1 cellular context compared by ENCODE assay signal in genomic region chr18:58046087-58046793, GRCh38.
TF ChIP-seq lines count a peak whose summit lies in the region.

No MANE protein-coding gene starts in this region.

TF ChIP-seq in HepG2, 621 proteins besides CTCF, POLR2A, EP300 and RAD21 (continued from another document and continues in another):
- TF ChIP-seq ZNF770 (CRISPR knock-in tag; IDR thresholded peaks at IDR 0.05) (no peak), ZBTB7B (CRISPR knock-in tag; IDR thresholded peaks at IDR 0.05) (no peak), ZMYM4 (CRISPR knock-in tag; IDR thresholded peaks at IDR 0.05) (0 out of 2 replicates have a peak, but pooled peaks have one; percentile 8), POLR2G (IDR thresholded peaks at IDR 0.05; ENCODE audit: low read depth, low read length) (no peak), ZBTB3 (CRISPR knock-in tag; IDR thresholded peaks at IDR 0.05; ENCODE audit: borderline replicate concordance, low read depth) (no peak), ZNF800 (CRISPR knock-in tag; IDR thresholded peaks at IDR 0.05) (no peak), RNF2 (conservative IDR thresholded peaks at IDR 0.05; ENCODE audit: low read depth) (no peak), DZIP1 (CRISPR knock-in tag; IDR thresholded peaks at IDR 0.05) (no peak), NONO (IDR thresholded peaks at IDR 0.05) (no peak), NONO (CRISPR knock-in tag; conservative IDR thresholded peaks at IDR 0.05) (peak; percentile 30; the same call in 1 of the 2 replicates), ZNF382 (CRISPR knock-in tag; IDR thresholded peaks at IDR 0.05; ENCODE audit: borderline replicate concordance) (no peak), IRF2 (CRISPR knock-in tag; IDR thresholded peaks at IDR 0.05) (0 out of 2 replicates have a peak, but pooled peaks have one; percentile 2), ZNF207 (IDR thresholded peaks at IDR 0.05; ENCODE audit: borderline replicate concordance) (no peak), ZC3H13 (CRISPR knock-in tag; IDR thresholded peaks at IDR 0.05) (peak; percentile 37; the same call in 1 of the 2 replicates), KLF9 (CRISPR knock-in tag; IDR thresholded peaks at IDR 0.05; ENCODE audit: low read depth) (no peak), NCOR1 (IDR thresholded peaks at IDR 0.05; ENCODE audit: borderline replicate concordance, low read length) (no peak), FOXP4 (CRISPR knock-in tag; IDR thresholded peaks at IDR 0.05) (peak; percentile 26; the same call in 1 of the 2 replicates), PBX2 (CRISPR knock-in tag; IDR thresholded peaks at IDR 0.05) (no peak), ZFP36 (IDR thresholded peaks at IDR 0.05; ENCODE audit: borderline replicate concordance, low read depth, low read length, partially characterized antibody) (no peak), MED8 (CRISPR knock-in tag; IDR thresholded peaks at IDR 0.05; ENCODE audit: insufficient replicate concordance) (no peak), SOX13 (IDR thresholded peaks at IDR 0.05) (no peak), SOX13 (CRISPR knock-in tag; conservative IDR thresholded peaks at IDR 0.05 in 1 of 2, IDR thresholded peaks at IDR 0.05 in 1 of 2) (peak in 1 of 2 experiments; percentile 39; a peak in 1 of 4 replicates), CENPX (CRISPR knock-in tag; IDR thresholded peaks at IDR 0.05) (no peak), HNRNPK (IDR thresholded peaks at IDR 0.05; ENCODE audit: low read depth, low read length, poor library complexity, severe bottlenecking) (peak; percentile 40), ARID5B (CRISPR knock-in tag; IDR thresholded peaks at IDR 0.05) (no peak), KLF16 (CRISPR knock-in tag; IDR thresholded peaks at IDR 0.05) (no peak), ZNF660 (CRISPR knock-in tag; IDR thresholded peaks at IDR 0.05; ENCODE audit: borderline replicate concordance, low read depth) (no peak), WIZ (CRISPR knock-in tag; IDR thresholded peaks at IDR 0.05) (no peak), CENPT (CRISPR knock-in tag; IDR thresholded peaks at IDR 0.05; ENCODE audit: low read depth) (no peak), ZNF468 (CRISPR knock-in tag; IDR thresholded peaks at IDR 0.05) (0 out of 2 replicates have a peak, but pooled peaks have one; percentile 64), CBFB (CRISPR knock-in tag; IDR thresholded peaks at IDR 0.05) (no peak), ZFP91 (CRISPR knock-in tag; IDR thresholded peaks at IDR 0.05; ENCODE audit: borderline replicate concordance) (no peak), RBM39 (IDR thresholded peaks at IDR 0.05; ENCODE audit: low read depth, low read length, poor library complexity, severe bottlenecking) (no peak), MBNL3 (CRISPR knock-in tag; conservative IDR thresholded peaks at IDR 0.05) (no peak), THAP11 (CRISPR knock-in tag; IDR thresholded peaks at IDR 0.05) (no peak), KDM5B (CRISPR knock-in tag; IDR thresholded peaks at IDR 0.05; ENCODE audit: borderline replicate concordance) (no peak), ZNF432 (CRISPR knock-in tag; IDR thresholded peaks at IDR 0.05; ENCODE audit: borderline replicate concordance) (no peak), ZNF205 (CRISPR knock-in tag; IDR thresholded peaks at IDR 0.05) (no peak), ZNF496 (CRISPR knock-in tag; IDR thresholded peaks at IDR 0.05; ENCODE audit: insufficient replicate concordance) (no peak), HDAC1 (CRISPR knock-in tag; IDR thresholded peaks at IDR 0.05) (peak; percentile 57; the same call in 1 of the 2 replicates), AGO2 (optimal IDR thresholded peaks at IDR 0.05; ENCODE audit: low read depth, low read length) (peak; percentile 43), DPF2 (CRISPR knock-in tag; IDR thresholded peaks at IDR 0.05; ENCODE audit: borderline replicate concordance, low read depth) (no peak), TMF1 (CRISPR knock-in tag; IDR thresholded peaks at IDR 0.05; ENCODE audit: low read depth) (no peak), SOX6 (IDR thresholded peaks at IDR 0.05) (no peak), SOX6 (CRISPR knock-in tag; IDR thresholded peaks at IDR 0.05) (0 out of 2 replicates have a peak, but pooled peaks have one; percentile 25), ZNF776 (CRISPR knock-in tag; IDR thresholded peaks at IDR 0.05) (no peak), ZSCAN12 (CRISPR knock-in tag; IDR thresholded peaks at IDR 0.05) (no peak), ZNF720 (CRISPR knock-in tag; IDR thresholded peaks at IDR 0.05) (no peak), SKIL (CRISPR knock-in tag; IDR thresholded peaks at IDR 0.05; ENCODE audit: borderline replicate concordance) (0 out of 2 replicates have a peak, but pooled peaks have one; percentile 34), ZNF543 (CRISPR knock-in tag; IDR thresholded peaks at IDR 0.05) (no peak), HOXA9 (CRISPR knock-in tag; IDR thresholded peaks at IDR 0.05; ENCODE audit: borderline replicate concordance) (0 out of 2 replicates have a peak, but pooled peaks have one; percentile 16), RFX1 (IDR thresholded peaks at IDR 0.05) (no peak), NCOA2 (CRISPR knock-in tag; IDR thresholded peaks at IDR 0.05) (no peak)
